Comparison of ENCODE assay signal across 9 cellular contexts in genomic region chr6:5095236-5095635, GRCh38. TPM values are rescaled to one million over a fixed set of nuclear protein-coding genes. Genes with fewer than 3 reads are reported as not detected.
DNase-seq lines count a peak whose midpoint lies in the region; ATAC-seq and TF ChIP-seq lines count a peak whose summit lies in the region.
"Had no signal": no experiment of that assay in that cellular context is flagged by ENCODE, and none has a peak within 500 bp of the region (broad histone marks: within the 10 kb centered on the region; RNA-seq: fewer than 3 reads in every experiment).

No MANE protein-coding gene starts in this region.

- no peak overlapping the region for H2BK120ac ChIP-seq in IMR-90 (ENCODE audit: low read depth, low read length)

- H3K4me1 Mint-ChIP-seq in activated T-cell treated with anti-CD3 and anti-CD28 coated beads, Interleukin-2, amount 50 U/mL, for 72 hours (ENCODE audit: low read depth): peaks cover 13% of the 10 kb centered on the region

- H2BK20ac ChIP-seq in IMR-90 (ENCODE audit: low read depth, low read length): no peak overlapping the region

- H3K9me2 ChIP-seq in GM23248 (ENCODE audit: insufficient read depth) (no peaks in the 10 kb centered on the region), PC-9 (ENCODE audit: insufficient read depth) (no peaks in the 10 kb centered on the region)

- no peak overlapping the region for H4K91ac ChIP-seq in IMR-90 (ENCODE audit: insufficient read depth, low read depth, low read length)

- TF ChIP-seq RAD21 in IMR-90 (IDR thresholded peaks at IDR 0.05; ENCODE audit: low read length): no peak

- CTCF ChIA-PET in IMR-90 (lab: Yijun Ruan, JAX): no interaction called here
- CTCF ChIA-PET in PC-9 (lab: Charles Lee): no interaction called here

- H2AK5ac ChIP-seq in IMR-90 (ENCODE audit: low read depth, low read length): no peak overlapping the region; the same call in 1 of the 2 replicates

- BruUV-seq in IMR-90 (replicated peaks; lab: Mats Ljungman, UMichigan) (no TSS peak), PC-9 (replicated peaks; lab: Mats Ljungman, UMichigan) (no TSS peak)

- H3K23ac ChIP-seq in IMR-90 (ENCODE audit: low read depth, low read length): no peak overlapping the region

- ATAC-seq in GM18861 (IDR thresholded peaks at IDR 0.05; ENCODE audit: unreplicated experiment) (peak; percentile 75), IMR-90 (ENCODE audit: low read depth) (0 out of 2 replicates have a peak, but pooled peaks have one; percentile 12)
- no peak for ATAC-seq in activated T-cell treated with anti-CD3 and anti-CD28 coated beads, Interleukin-2, amount 50 U/mL, for 72 hours (replicated peaks in 1 of 2)

- H2AFZ ChIP-seq in GM23248 (no peak overlapping the region), IMR-90 (replicated peaks; ENCODE audit: low read length, poor library complexity) (no peak overlapping the region), PC-9 (no peak overlapping the region)

- peak overlapping the region; percentile 81; the same call in 1 of the 2 replicates for H3K18ac ChIP-seq in IMR-90 (ENCODE audit: low read depth, low read length)

- H3K4me3 Mint-ChIP-seq in activated T-cell treated with anti-CD3 and anti-CD28 coated beads, Interleukin-2, amount 50 U/mL, for 72 hours: no peak overlapping the region

- TF ChIP-seq POLR2A in IMR-90 (IDR thresholded peaks at IDR 0.05; ENCODE audit: low read depth, low read length): no peak

- dilution Hi-C loops in IMR-90 (cut with HindIII; ENCODE audit: low sequenced_read_pairs, unreplicated experiment): no loop called here

- no peaks in the 10 kb centered on the region for H3K9me3 ChIP-seq in GM23248 (ENCODE audit: low read depth)
- H3K9me3 ChIP-seq in IMR-90 (ENCODE audit: control insufficient read depth, insufficient read depth, low read length): no peaks in the 10 kb centered on the region
- no peaks in the 10 kb centered on the region for H3K9me3 ChIP-seq in PC-9 (ENCODE audit: insufficient read depth, low read depth)
- H3K9me3 ChIP-seq: SJCRH30 had no signal

- 0 out of 2 replicates have a peak overlapping the region, but pooled peaks have one; percentile 15 for H4K5ac ChIP-seq in IMR-90 (ENCODE audit: low read depth, low read length)

- H3K4me3 ChIP-seq in GM23248 (no peak overlapping the region), IMR-90 (ENCODE audit: insufficient read depth, low read depth, low read length) (no peak overlapping the region), PC-9 (no peak overlapping the region)
- H3K4me3 ChIP-seq: SJCRH30 had no signal

- no peak overlapping the region for H3K4ac ChIP-seq in IMR-90 (ENCODE audit: low read depth, low read length)

- no peaks in the 10 kb centered on the region for H3K36me3 ChIP-seq in GM23248 (ENCODE audit: low read depth)
- no peaks in the 10 kb centered on the region for H3K36me3 ChIP-seq in IMR-90 (ENCODE audit: control insufficient read depth, insufficient read depth, low read length)
- H3K36me3 ChIP-seq in PC-9 (ENCODE audit: low read depth): no peaks in the 10 kb centered on the region
- H3K36me3 ChIP-seq: SJCRH30 had no signal

- no peak overlapping the region for H3K27ac Mint-ChIP-seq in activated T-cell treated with anti-CD3 and anti-CD28 coated beads, Interleukin-2, amount 50 U/mL, for 72 hours

- intact Hi-C loops in IMR-90 (cut with micrococcal nuclease) (loop anchor here (5.0 kb wide), 1 partner anchor 333 kb away; no protein-coding TSS in a partner anchor), PC-9 (cut with micrococcal nuclease; ENCODE audit: unreplicated experiment) (no loop called here)

- H3K9ac ChIP-seq in GM23248 (no peak overlapping the region), IMR-90 (ENCODE audit: low read depth, low read length) (no peak overlapping the region)

- H3K4me2 ChIP-seq in GM23248 (ENCODE audit: unreplicated experiment) (peak overlapping the region; percentile 54), IMR-90 (ENCODE audit: low read depth, low read length) (peak overlapping the region; percentile 44), PC-9 (no peak overlapping the region)

- H2BK5ac ChIP-seq in IMR-90 (ENCODE audit: low read depth, low read length, poor library complexity, severe bottlenecking): peak overlapping the region; percentile 83

- 44 to 50% methylated on average over 3 of the region's 3 CpGs for WGBS in GM23248 (ENCODE audit: low coverage in 1 of 2, low lambda C conversion rate in 2 of 2, missing lambda C conversion rate in 2 of 2), 2 experiments
- no CpG with 5 or more reads among the region's 3 CpGs for WGBS in IMR-90 (ENCODE audit: extremely low coverage in 2 of 2, insufficient read length in 1 of 2), 2 experiments

- H3K27ac ChIP-seq in GM23248 (no peak overlapping the region), IMR-90 (ENCODE audit: insufficient read depth, low read length) (no peak overlapping the region), PC-9 (no peak overlapping the region)
- H3K27ac ChIP-seq: SJCRH30 had no signal

- DNase-seq in GM23248: peak; percentile 68
- DNase-seq in IMR-90: peak; percentile 71
- peak; percentile 82 for DNase-seq in kidney glomerular epithelial cell (lab: John Stamatoyannopoulos, UW)
- no peak for DNase-seq in NCI-H524 treated with DMSO at 0.1 percent for 48 hours (lab: John Stamatoyannopoulos, UW)
- DNase-seq in PC-9: no peak
- DNase-seq in activated T-cell treated with anti-CD3 and anti-CD28 coated beads, Interleukin-2, amount 50 U/mL, for 72 hours: no peak
- no peak for DNase-seq in NCI-H128 (lab: John Stamatoyannopoulos, UW; ENCODE audit: unreplicated experiment)
- DNase-seq: SJCRH30 had no signal

- peaks cover 10% of the 10 kb centered on the region for H3K4me1 ChIP-seq in GM23248 (ENCODE audit: insufficient read depth)
- H3K4me1 ChIP-seq in IMR-90 (ENCODE audit: control insufficient read depth, insufficient read depth, low read length): peaks cover 5% of the 10 kb centered on the region; the same call in 1 of the 2 replicates
- peaks cover 6% of the 10 kb centered on the region for H3K4me1 ChIP-seq in PC-9 (replicated peaks; ENCODE audit: insufficient read depth)

- POLR2A ChIA-PET in IMR-90 (lab: Charles Lee; ENCODE audit: unreplicated experiment) (no interaction called here), PC-9 (lab: Charles Lee; ENCODE audit: unreplicated experiment) (no interaction called here)

- H3F3A ChIP-seq in GM23248 (ENCODE audit: insufficient read depth) (peaks cover 15% of the 10 kb centered on the region), PC-9 (ENCODE audit: insufficient read depth, low read depth) (no peaks in the 10 kb centered on the region)

- H3K9me1 ChIP-seq in IMR-90 (ENCODE audit: insufficient read depth, low read length): no peaks in the 10 kb centered on the region

- no peak overlapping the region for H3K14ac ChIP-seq in IMR-90 (replicated peaks; ENCODE audit: low read depth, low read length)

- no peaks in the 10 kb centered on the region for H3K9me3 Mint-ChIP-seq in activated T-cell treated with anti-CD3 and anti-CD28 coated beads, Interleukin-2, amount 50 U/mL, for 72 hours

- no peaks in the 10 kb centered on the region for H3K79me1 ChIP-seq in IMR-90 (ENCODE audit: low read depth in 1 of 2, low read length in 2 of 2)

- H3K27me3 ChIP-seq in GM23248 (replicated peaks; ENCODE audit: insufficient read depth): peaks cover 4% of the 10 kb centered on the region
- peaks cover 55% of the 10 kb centered on the region for H3K27me3 ChIP-seq in IMR-90 (ENCODE audit: control insufficient read depth, insufficient read depth, low read length)
- H3K27me3 ChIP-seq in PC-9 (ENCODE audit: insufficient read depth, low read depth): no peaks in the 10 kb centered on the region
- H3K27me3 ChIP-seq: SJCRH30 had no signal

- H4K8ac ChIP-seq in IMR-90 (ENCODE audit: low read depth in 2 of 2, low read length in 2 of 2): peak overlapping the region in 1 of 2 experiments; percentile 11; a peak in 1 of 4 replicates

- no peak overlapping the region for H3K56ac ChIP-seq in IMR-90 (ENCODE audit: extremely low read depth, insufficient read depth, low read length)

- H2AK9ac ChIP-seq in IMR-90 (replicated peaks; ENCODE audit: low read depth, low read length, poor library complexity): no peak overlapping the region

- H3K36me3 Mint-ChIP-seq in activated T-cell treated with anti-CD3 and anti-CD28 coated beads, Interleukin-2, amount 50 U/mL, for 72 hours (ENCODE audit: insufficient read depth in 2 of 2): no peaks in the 10 kb centered on the region

- H2BK15ac ChIP-seq in IMR-90 (ENCODE audit: low read depth, low read length): 0 out of 3 replicates have a peak overlapping the region, but pooled peaks have one; percentile 40

- H4K20me1 ChIP-seq in GM23248 (ENCODE audit: insufficient read depth) (no peaks in the 10 kb centered on the region), IMR-90 (ENCODE audit: insufficient read depth, low read length) (peaks cover 15% of the 10 kb centered on the region; the same call in 1 of the 2 replicates), PC-9 (ENCODE audit: insufficient read depth) (no peaks in the 10 kb centered on the region)

- H3K27me3 Mint-ChIP-seq in activated T-cell treated with anti-CD3 and anti-CD28 coated beads, Interleukin-2, amount 50 U/mL, for 72 hours (ENCODE audit: low read depth): peaks cover 26% of the 10 kb centered on the region

- TF ChIP-seq CTCF in IMR-90 (conservative IDR thresholded peaks at IDR 0.05; ENCODE audit: low read depth, low read length): no peak
- no peak for TF ChIP-seq CTCF in PC-9 (conservative IDR thresholded peaks at IDR 0.05)

- no peaks in the 10 kb centered on the region for H3K79me2 ChIP-seq in GM23248 (ENCODE audit: insufficient read depth)
- H3K79me2 ChIP-seq in PC-9 (ENCODE audit: low read depth): no peaks in the 10 kb centered on the region

- in situ Hi-C loops in GM23248 (cut with MboI): no loop called here
- in situ Hi-C loops in IMR-90 (cut with MboI; ENCODE audit: low sequenced_read_pairs): no loop called here

TF ChIP-seq in IMR-90, 13 proteins besides CTCF, POLR2A, EP300 and RAD21 (continues in another document):
- no peak for TF ChIP-seq MAFK (IDR thresholded peaks at IDR 0.05; ENCODE audit: low read depth, low read length)
- no peak for TF ChIP-seq ELK1 (IDR thresholded peaks at IDR 0.05; ENCODE audit: borderline replicate concordance, low read depth, low read length)

RNA-seq across cellular contexts. Expression of gene PPP1R3G, which starts 10.1 kb away (rescaled TPM):
- 1.5 and 2.6 TPM in 2 replicates for total RNA-seq in GM23248 (2014; rRNA removed; shearing (Covaris generic))
- 0.84 and 0.85 TPM in 2 replicates for polyA plus RNA-seq in GM23248 (2016; fragmentation: Nextera tagmentation; extraction: Ambion mirVana)
- total RNA-seq in IMR-90 (2012; rRNA removed): under 0.01 and 0.18 TPM in 2 replicates
- polyA plus RNA-seq in IMR-90 (2012; rRNA removed): 0.09 and 0.10 TPM in 2 replicates
- polyA plus RNA-seq in IMR-90 (2012; cell fraction: cytosol; rRNA removed): 0.06 and 0.16 TPM in 2 replicates
- polyA plus RNA-seq in IMR-90 (2012; cell fraction: nucleus; rRNA removed; ENCODE audit: low replicate concordance): 0.09 and 0.10 TPM in 2 replicates
- total RNA-seq in PC-9 (2021): 1.1 and 1.4 TPM in 2 replicates
- under 1 TPM in 1 of 2 donors, not detected in 1; 0.05 TPM for total RNA-seq in activated T-cell treated with anti-CD3 and anti-CD28 coated beads, Interleukin-2, amount 50 U/mL, for 72 hours

Comparison
In these comparisons a context has a peak if more than half of its experiments do, and no peak if none do; other contexts are left out.
1. ATAC-seq: peak in GM18861 (single experiment) and IMR-90 (single experiment); none in activated T-cell treated with anti-CD3 and anti-CD28 coated beads, Interleukin-2, amount 50 U/mL, for 72 hours (0 of 2).
2. DNase-seq: peak in GM23248 (single experiment), IMR-90 (single experiment) and kidney glomerular epithelial cell (single experiment); none in NCI-H524 treated with DMSO at 0.1 percent for 48 hours (single experiment), PC-9 (0 of 2), activated T-cell treated with anti-CD3 and anti-CD28 coated beads, Interleukin-2, amount 50 U/mL, for 72 hours (0 of 2) and NCI-H128 (single experiment).